31 cellular contexts compared by ENCODE assay signal in the genomic region with DNA sequence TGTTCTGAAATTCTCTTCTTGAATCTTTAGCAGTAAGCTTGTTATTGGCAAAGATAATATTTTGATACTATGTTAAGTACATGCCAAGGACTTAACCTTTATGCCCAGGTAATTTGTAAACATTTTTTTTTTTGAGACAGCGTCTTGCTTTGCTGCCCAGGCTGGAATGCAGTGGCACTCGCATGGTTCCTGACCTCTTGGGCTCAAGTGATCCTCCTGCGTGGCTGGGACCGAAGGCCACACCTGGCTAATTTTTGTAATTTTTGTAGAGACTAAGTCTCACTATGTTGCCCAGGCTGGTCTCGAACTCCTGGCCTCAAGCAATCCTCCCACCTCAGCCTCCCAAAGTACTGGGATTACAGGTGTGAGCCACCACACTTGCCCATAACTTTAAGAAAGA.
"Had no signal": no experiment of that assay in that cellular context is flagged by ENCODE, and none has a peak within 500 bp of the region (broad histone marks: within the 10 kb centered on the region; RNA-seq: fewer than 3 reads in every experiment).

No MANE protein-coding gene starts in this region.

- H3K9me3 ChIP-seq: adrenal gland, body of pancreas, breast epithelium had no signal

- H3K27ac ChIP-seq: adrenal gland, body of pancreas, brain microvascular endothelial cell, WERI-Rb-1 had no signal

- H3K27me3 ChIP-seq: adrenal gland, body of pancreas, brain microvascular endothelial cell, breast epithelium had no signal

- H3K36me3 ChIP-seq: adrenal gland, brain microvascular endothelial cell, breast epithelium, WERI-Rb-1 had no signal

- ATAC-seq: activated CD8-positive, alpha-beta T cell treated with anti-CD3 and anti-CD28 coated beads, Interleukin-2, amount 10 ng/mL, durations not matched to agents 7 days and 5 days; body of pancreas; T-helper 17 cell; WTC11 had no signal

- DNase-seq: activated CD4-positive, alpha-beta memory T cell treated with anti-CD3 and anti-CD28 coated beads, Interleukin-2, amount 10 ng/mL, durations not matched to agents 7 days and 5 days; activated CD4-positive, alpha-beta T cell treated with anti-CD3 and anti-CD28 coated beads for 1 hour; activated CD4-positive, alpha-beta T cell treated with anti-CD3 and anti-CD28 coated beads for 36 hours; activated CD4-positive, alpha-beta T cell treated with anti-CD3 and anti-CD28 coated beads for 48 hours; activated CD4-positive, alpha-beta T cell treated with anti-CD3 and anti-CD28 coated beads, Interleukin-2, amount 10 ng/mL, durations not matched to agents 7 days and 5 days; activated CD4-positive, alpha-beta T cell treated with anti-CD3 and anti-CD28 coated beads, Interleukin-2, amount 50 U/mL, for 48 hours; activated CD4-positive, CD25-positive, alpha-beta regulatory T cell; activated CD8-positive, alpha-beta memory T cell treated with anti-CD3 and anti-CD28 coated beads, Interleukin-2, amount 50 U/mL, for 4 hours; activated CD8-positive, alpha-beta T cell treated with anti-CD3 and anti-CD28 coated beads, Interleukin-2, amount 10 ng/mL, durations not matched to agents 7 days and 5 days; activated effector memory CD4-positive, alpha-beta T cell treated with anti-CD3 and anti-CD28 coated beads, Interleukin-2, amount 50 U/mL, for 16 hours; activated gamma-delta T cell treated with Interleukin-2 at 50 U/mL for 16 hours; activated naive CD4-positive, alpha-beta T cell; activated naive CD4-positive, alpha-beta T cell treated with anti-CD3 and anti-CD28 coated beads for 36 hours; activated naive CD4-positive, alpha-beta T cell treated with anti-CD3 and anti-CD28 coated beads, Interleukin-2, amount 50 U/mL, for 16 hours; activated naive CD8-positive, alpha-beta T cell treated with anti-CD3 and anti-CD28 coated beads for 36 hours; activated T-cell treated with anti-CD3 and anti-CD28 coated beads for 4 hours; activated T-cell treated with anti-CD3 and anti-CD28 coated beads, Interleukin-2, amount 50 U/mL, for 1 hour; activated T-cell treated with anti-CD3 and anti-CD28 coated beads, Interleukin-2, amount 50 U/mL, for 4 hours; activated T-cell treated with anti-CD3 and anti-CD28 coated beads, Interleukin-2, amount 50 U/mL, for 72 hours; adrenal gland; amniotic stem cell; aorta; body of pancreas; brain microvascular endothelial cell; central memory CD4-positive, alpha-beta T cell; T-helper 17 cell; WERI-Rb-1 had no signal

- H3K4me3 ChIP-seq: adrenal gland, body of pancreas, breast epithelium had no signal

- FAIRE-seq: astrocyte, TTC549 had no signal

- H3K4me1 ChIP-seq: adrenal gland had no signal
